ENCODE assay signal across 8 cellular contexts in genomic region chr2:130824492-130825061, GRCh38.
DNase-seq lines count a peak whose midpoint lies in the region; ATAC-seq lines count a peak whose summit lies in the region.

No MANE protein-coding gene starts in this region.

- peak; percentile 82 for ATAC-seq in HG03060 (IDR thresholded peaks at IDR 0.05; ENCODE audit: low read depth, unreplicated experiment)

- DNase-seq in NK-92 treated with Interleukin-12 subunit alpha and Interleukin-12 subunit beta, amount 100 ng/mL, for 24 hours (lab: John Stamatoyannopoulos, UW): peak; percentile 63
- DNase-seq in NK-92 (lab: John Stamatoyannopoulos, UW; ENCODE audit: unreplicated experiment) (no peak), NOMO-1 (lab: John Stamatoyannopoulos, UW; ENCODE audit: unreplicated experiment in 2 of 2) (peak; percentile 21 to 81), germinal center (ENCODE audit: low spot score) (peak; percentile 44), HCEC 1CT (no peak)
- peak; percentile 71 to 73 for DNase-seq in activated T-cell treated with anti-CD3 and anti-CD28 coated beads, Interleukin-2, amount 50 U/mL, for 48 hours
- DNase-seq in stimulated activated CD4-positive, alpha-beta T cell treated with anti-CD3 and anti-CD28 coated beads, Interleukin-4, amount 100 ng/mL, for 24 hours: peak; percentile 82

Comparison
In these comparisons a context has a peak if more than half of its experiments do, and no peak if none do; other contexts are left out.
1. DNase-seq: peak in NK-92 treated with Interleukin-12 subunit alpha and Interleukin-12 subunit beta, amount 100 ng/mL, for 24 hours (single experiment), NOMO-1 (2 of 2), activated T-cell treated with anti-CD3 and anti-CD28 coated beads, Interleukin-2, amount 50 U/mL, for 48 hours (2 of 2), germinal center (single experiment) and stimulated activated CD4-positive, alpha-beta T cell treated with anti-CD3 and anti-CD28 coated beads, Interleukin-4, amount 100 ng/mL, for 24 hours (single experiment); none in NK-92 (single experiment) and HCEC 1CT (single experiment).